Comparison of ENCODE assay signal across 1 cellular context in the genomic region with DNA sequence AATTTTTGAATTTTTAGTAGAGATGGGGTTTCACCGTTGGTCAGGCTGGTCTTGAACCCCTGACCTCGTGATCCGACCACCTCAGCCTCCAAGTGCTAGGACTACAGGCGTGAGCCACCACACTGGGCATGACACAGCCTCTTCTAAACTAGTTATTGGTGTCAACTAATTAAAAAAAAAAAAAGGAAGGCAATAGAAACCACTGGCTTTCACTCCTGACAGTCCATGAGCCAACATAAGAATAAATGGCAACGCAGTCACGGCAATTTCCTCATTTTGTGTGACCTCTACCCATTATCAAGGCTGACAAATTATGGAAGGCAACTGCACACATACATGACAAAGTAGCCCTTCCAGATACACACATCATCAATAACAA.
TF ChIP-seq lines count a peak whose summit lies in the region.

No MANE protein-coding gene starts in this region.

TF ChIP-seq in GM12878, 131 proteins besides CTCF, POLR2A, EP300 and RAD21 (continued from another document):
- TF ChIP-seq, protein P1, sequence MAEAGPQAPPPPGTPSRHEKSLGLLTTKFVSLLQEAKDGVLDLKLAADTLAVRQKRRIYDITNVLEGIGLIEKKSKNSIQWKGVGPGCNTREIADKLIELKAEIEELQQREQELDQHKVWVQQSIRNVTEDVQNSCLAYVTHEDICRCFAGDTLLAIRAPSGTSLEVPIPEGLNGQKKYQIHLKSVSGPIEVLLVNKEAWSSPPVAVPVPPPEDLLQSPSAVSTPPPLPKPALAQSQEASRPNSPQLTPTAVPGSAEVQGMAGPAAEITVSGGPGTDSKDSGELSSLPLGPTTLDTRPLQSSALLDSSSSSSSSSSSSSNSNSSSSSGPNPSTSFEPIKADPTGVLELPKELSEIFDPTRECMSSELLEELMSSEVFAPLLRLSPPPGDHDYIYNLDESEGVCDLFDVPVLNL (IDR thresholded peaks at IDR 0.05; ENCODE audit: low read depth, low read length), result no peak
- peak; percentile 50; the same call in 1 of the 2 replicates for TF ChIP-seq ATF7 (IDR thresholded peaks at IDR 0.05; ENCODE audit: low read depth)
- TF ChIP-seq BACH1 (IDR thresholded peaks at IDR 0.05; ENCODE audit: borderline replicate concordance), result no peak; the same call in 1 of the 2 replicates
- no peak for TF ChIP-seq POLR2AphosphoS5 (IDR thresholded peaks at IDR 0.05; ENCODE audit: low read length)
- no peak for TF ChIP-seq NFYA (IDR thresholded peaks at IDR 0.05; ENCODE audit: borderline replicate concordance, low read depth, low read length)
- no peak for TF ChIP-seq RBBP5 (conservative IDR thresholded peaks at IDR 0.05)
- TF ChIP-seq IKZF1 (conservative IDR thresholded peaks at IDR 0.05), result 0 out of 2 replicates have a peak, but pooled peaks have one; percentile 21
- TF ChIP-seq BCL11A (IDR thresholded peaks at IDR 0.05; ENCODE audit: low read depth, low read length), result 0 out of 2 replicates have a peak, but pooled peaks have one; percentile 26
- no peak for TF ChIP-seq RAD51 (IDR thresholded peaks at IDR 0.05)
- TF ChIP-seq CREB1 (IDR thresholded peaks at IDR 0.05; ENCODE audit: low read depth), result no peak
- TF ChIP-seq SMC3 (IDR thresholded peaks at IDR 0.05; ENCODE audit: borderline replicate concordance, low read length), result no peak
- no peak for TF ChIP-seq MYB (IDR thresholded peaks at IDR 0.05; ENCODE audit: borderline replicate concordance, low read depth, low read length)
- TF ChIP-seq NBN (IDR thresholded peaks at IDR 0.05), result 0 out of 2 replicates have a peak, but pooled peaks have one; percentile 30
- TF ChIP-seq, protein P2, sequence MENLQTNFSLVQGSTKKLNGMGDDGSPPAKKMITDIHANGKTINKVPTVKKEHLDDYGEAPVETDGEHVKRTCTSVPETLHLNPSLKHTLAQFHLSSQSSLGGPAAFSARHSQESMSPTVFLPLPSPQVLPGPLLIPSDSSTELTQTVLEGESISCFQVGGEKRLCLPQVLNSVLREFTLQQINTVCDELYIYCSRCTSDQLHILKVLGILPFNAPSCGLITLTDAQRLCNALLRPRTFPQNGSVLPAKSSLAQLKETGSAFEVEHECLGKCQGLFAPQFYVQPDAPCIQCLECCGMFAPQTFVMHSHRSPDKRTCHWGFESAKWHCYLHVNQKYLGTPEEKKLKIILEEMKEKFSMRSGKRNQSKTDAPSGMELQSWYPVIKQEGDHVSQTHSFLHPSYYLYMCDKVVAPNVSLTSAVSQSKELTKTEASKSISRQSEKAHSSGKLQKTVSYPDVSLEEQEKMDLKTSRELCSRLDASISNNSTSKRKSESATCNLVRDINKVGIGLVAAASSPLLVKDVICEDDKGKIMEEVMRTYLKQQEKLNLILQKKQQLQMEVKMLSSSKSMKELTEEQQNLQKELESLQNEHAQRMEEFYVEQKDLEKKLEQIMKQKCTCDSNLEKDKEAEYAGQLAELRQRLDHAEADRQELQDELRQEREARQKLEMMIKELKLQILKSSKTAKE (IDR thresholded peaks at IDR 0.05; ENCODE audit: low read depth, poor library complexity, severe bottlenecking), result no peak
- no peak for TF ChIP-seq DPF2 (IDR thresholded peaks at IDR 0.05)
- no peak for TF ChIP-seq ZNF24 (IDR thresholded peaks at IDR 0.05)
- no peak for TF ChIP-seq HDGF (IDR thresholded peaks at IDR 0.05)
